In the genomic region with DNA sequence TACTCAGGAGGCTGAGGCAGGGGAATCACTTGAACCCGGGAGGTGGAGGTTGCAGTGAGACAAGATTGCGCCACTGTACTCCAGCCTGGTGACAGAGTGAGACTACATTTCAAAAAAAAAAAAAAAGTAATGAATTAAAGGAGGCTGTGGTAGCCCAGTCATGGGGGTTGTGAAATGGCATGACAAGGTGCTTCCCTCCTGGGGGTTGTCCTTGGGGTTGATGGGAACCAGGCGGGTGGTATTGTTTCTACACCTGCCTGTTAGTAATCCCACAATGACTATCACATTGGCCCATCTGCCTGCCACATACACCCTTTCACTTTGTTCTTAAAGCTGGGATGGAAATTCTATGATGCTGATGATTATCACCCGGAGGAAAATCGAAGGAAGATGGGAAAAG, we compare ENCODE assay signal across 8 cellular contexts. TPM values are rescaled to one million over a fixed set of nuclear protein-coding genes. Genes with fewer than 3 reads are reported as not detected.
"Had no signal": no experiment of that assay in that cellular context is flagged by ENCODE, and none has a peak within 500 bp of the region (broad histone marks: within the 10 kb centered on the region; RNA-seq: fewer than 3 reads in every experiment).

No MANE protein-coding gene starts in this region.

- H3K9me3 ChIP-seq: gastroesophageal sphincter, tibial artery, vagina had no signal

- DNase-seq: activated CD8-positive, alpha-beta memory T cell treated with anti-CD3 and anti-CD28 coated beads for 24 hours; activated effector memory CD4-positive, alpha-beta T cell treated with Interleukin-2 at 50 U/mL for 16 hours; mesendoderm; tibial artery had no signal

- H3K36me3 ChIP-seq: cardiac muscle cell, vagina had no signal

- ATAC-seq: gastroesophageal sphincter had no signal

- H3K27ac ChIP-seq: cardiac muscle cell, gastroesophageal sphincter, tibial artery, vagina, VCaP had no signal

- H3K27me3 ChIP-seq: cardiac muscle cell, gastroesophageal sphincter, tibial artery, vagina had no signal

- H3K4me3 ChIP-seq: cardiac muscle cell, gastroesophageal sphincter, tibial artery, vagina had no signal

RNA-seq across cellular contexts. Expression of gene IDNK, which starts 5.6 kb away (rescaled TPM):
- total RNA-seq: vagina had no signal
